22 cellular contexts compared by ENCODE assay signal in the genomic region with DNA sequence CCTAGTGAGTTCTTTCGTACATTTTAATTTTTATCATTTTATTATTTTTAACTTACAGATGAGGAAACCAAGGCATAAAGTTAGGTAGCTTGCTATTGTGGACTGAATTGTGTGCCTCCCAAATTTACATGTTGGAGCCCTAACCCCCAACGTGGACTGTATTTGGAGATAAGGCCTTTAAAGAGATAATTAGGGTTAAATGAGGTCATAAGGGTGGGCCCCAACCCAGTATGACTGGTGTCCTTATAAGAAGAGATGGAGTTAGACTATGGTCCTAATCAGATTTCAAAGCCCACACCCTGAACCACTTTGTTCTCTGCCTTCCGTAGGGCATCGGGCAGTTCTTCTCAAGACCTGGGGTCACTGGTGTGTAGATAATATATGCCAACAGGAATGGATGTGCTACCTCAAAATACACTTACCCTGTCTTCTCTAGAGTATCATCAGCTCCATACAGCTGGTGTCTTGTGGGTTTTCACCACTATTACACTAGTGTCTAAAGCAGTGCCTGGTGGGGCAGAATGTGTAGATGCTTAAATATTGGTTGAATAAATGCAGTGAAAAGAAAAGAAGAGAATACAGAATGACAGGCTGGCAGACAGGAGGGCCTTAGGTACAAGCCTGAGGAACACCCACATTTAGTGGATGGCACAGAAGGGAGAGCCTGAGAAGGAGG. TPM values are rescaled to one million over a fixed set of nuclear protein-coding genes. Genes with fewer than 3 reads are reported as not detected.
"Had no signal": no experiment of that assay in that cellular context is flagged by ENCODE, and none has a peak within 500 bp of the region (broad histone marks: within the 10 kb centered on the region; RNA-seq: fewer than 3 reads in every experiment).

No MANE protein-coding gene starts in this region.

- H3K36me3 ChIP-seq: adrenal gland, gastrocnemius medialis, heart left ventricle, ovary, stomach, tibial artery had no signal

- H3K4me1 ChIP-seq: adrenal gland had no signal

- H3K9me3 ChIP-seq: adrenal gland, gastrocnemius medialis, heart left ventricle, ovary, stomach, tibial artery had no signal

- ATAC-seq: gastrocnemius medialis, heart left ventricle, sciatic nerve, WTC11 had no signal

- H3K27ac ChIP-seq: gastrocnemius medialis, ovary, stomach had no signal

- H3K4me1 Mint-ChIP-seq: activated naive CD4-positive, alpha-beta T cell treated with anti-CD3 and anti-CD28 coated beads, Interleukin-2, amount 50 U/mL, for 24 hours; neural crest cell; WTC11 had no signal

- H3K36me3 Mint-ChIP-seq: activated naive CD4-positive, alpha-beta T cell treated with anti-CD3 and anti-CD28 coated beads, Interleukin-2, amount 50 U/mL, for 24 hours had no signal

- H3K4me3 Mint-ChIP-seq: activated CD4-positive, alpha-beta memory T cell treated with anti-CD3 and anti-CD28 coated beads, Interleukin-2, amount 10 ng/mL, durations not matched to agents 7 days and 5 days; activated naive CD4-positive, alpha-beta T cell treated with anti-CD3 and anti-CD28 coated beads, Interleukin-2, amount 50 U/mL, for 24 hours; endodermal cell; neural crest cell; WTC11 had no signal

- DNase-seq: activated CD4-positive, alpha-beta memory T cell treated with anti-CD3 and anti-CD28 coated beads, Interleukin-2, amount 10 ng/mL, durations not matched to agents 7 days and 5 days; activated CD4-positive, alpha-beta T cell treated with anti-CD3 and anti-CD28 coated beads for 4 hours; activated effector memory CD4-positive, alpha-beta T cell treated with anti-CD3 and anti-CD28 coated beads, Interleukin-2, amount 50 U/mL, for 16 hours; activated T-cell treated with anti-CD3 and anti-CD28 coated beads, Interleukin-2, amount 50 U/mL, for 48 hours; adrenal gland; dorsolateral prefrontal cortex; endodermal cell; gastrocnemius medialis; heart left ventricle; ovary; stimulated activated CD4-positive, alpha-beta T cell treated with anti-CD3 and anti-CD28 coated beads, Interleukin-1b, Interleukin-23, amount 100 ng/mL, for 48 hours; stomach; tibial artery had no signal

- H3K27ac Mint-ChIP-seq: activated CD4-positive, alpha-beta memory T cell treated with anti-CD3 and anti-CD28 coated beads, Interleukin-2, amount 10 ng/mL, durations not matched to agents 7 days and 5 days; activated naive CD4-positive, alpha-beta T cell treated with anti-CD3 and anti-CD28 coated beads, Interleukin-2, amount 50 U/mL, for 24 hours; endodermal cell; WTC11 had no signal

- H3K4me3 ChIP-seq: adrenal gland, gastrocnemius medialis, ovary, stomach had no signal

- H3K27me3 ChIP-seq: adrenal gland, dorsolateral prefrontal cortex, gastrocnemius medialis, heart left ventricle, ovary, stomach, tibial artery had no signal

- H3K9me3 Mint-ChIP-seq: activated CD4-positive, alpha-beta memory T cell treated with anti-CD3 and anti-CD28 coated beads, Interleukin-2, amount 10 ng/mL, durations not matched to agents 7 days and 5 days; neural crest cell had no signal

RNA-seq across cellular contexts. Expression of gene RAG2, which starts 20.1 kb away (rescaled TPM):
- total RNA-seq: activated CD4-positive, alpha-beta memory T cell treated with anti-CD3 and anti-CD28 coated beads, Interleukin-2, amount 10 ng/mL, durations not matched to agents 7 days and 5 days; adrenal gland; chondrocyte; endodermal cell; epithelial cell of proximal tubule; gastrocnemius medialis; heart left ventricle; lower leg skin; mesenteric fat pad; neural crest cell; ovary; pulmonary artery endothelial cell; sciatic nerve; WTC11 had no signal
